12 cellular contexts compared by ENCODE assay signal in the genomic region with DNA sequence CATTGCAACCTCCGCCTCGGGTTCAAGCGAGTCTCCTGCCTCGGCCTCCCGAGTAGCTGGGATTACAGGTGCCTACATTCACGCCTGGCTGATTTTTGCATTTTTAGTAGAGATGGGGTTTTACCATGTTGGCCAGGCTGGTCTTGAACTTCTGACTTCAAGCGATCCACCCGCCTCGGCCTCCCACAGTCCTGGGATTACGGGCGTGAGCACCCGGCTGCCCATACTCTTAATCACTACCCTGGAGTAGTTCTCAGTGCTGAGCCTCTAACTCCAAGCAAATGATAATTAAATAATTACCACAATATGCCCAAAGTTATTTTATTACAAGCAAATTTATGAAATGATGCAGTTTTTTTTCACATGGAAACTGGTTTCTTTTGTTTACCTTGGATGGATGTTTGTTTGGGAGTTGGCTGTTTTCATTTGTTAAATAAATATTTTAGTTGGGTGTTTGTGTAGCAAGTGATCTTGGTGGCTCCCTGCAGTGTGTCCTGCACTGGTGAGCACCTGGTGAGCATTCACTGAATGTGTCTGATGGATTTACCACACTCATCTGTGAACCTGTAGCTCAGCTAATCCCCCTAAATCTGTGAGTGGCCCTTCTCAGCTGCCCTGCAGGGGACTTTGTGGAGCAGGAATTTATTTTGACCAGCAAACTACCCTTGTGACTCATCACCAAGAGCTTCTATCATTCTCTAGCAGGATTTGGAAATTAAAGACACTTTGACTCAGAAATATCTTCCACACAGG. TPM values are rescaled to one million over a fixed set of nuclear protein-coding genes. Genes with fewer than 3 reads are reported as not detected.
A peak's percentile ranks its signal among the peaks of the same experiment; 100 is the strongest.
DNase-seq lines count a peak whose midpoint lies in the region; ATAC-seq and TF ChIP-seq lines count a peak whose summit lies in the region.
"Had no signal": no experiment of that assay in that cellular context is flagged by ENCODE, and none has a peak within 500 bp of the region (broad histone marks: within the 10 kb centered on the region; RNA-seq: fewer than 3 reads in every experiment).

No MANE protein-coding gene starts in this region.

- TF ChIP-seq CTCF in Panc1 (IDR thresholded peaks at IDR 0.05) (no peak), foreskin fibroblast (IDR thresholded peaks at IDR 0.05; ENCODE audit: low read depth, low read length) (no peak)

- H3K9me3 ChIP-seq in Panc1 (ENCODE audit: control insufficient read depth, insufficient read depth, low read depth, low read length): no peaks in the 10 kb centered on the region
- H3K9me3 ChIP-seq in subcutaneous abdominal adipose tissue (ENCODE audit: control insufficient read depth in 5 of 5, low read length in 5 of 5): peaks cover 0 to 2% (median 0%) of the 10 kb centered on the region in 5 donors

- no peaks in the 10 kb centered on the region for H3K4me1 Mint-ChIP-seq in stimulated activated memory B cell treated with anti-CD40 and anti-IgM and Interleukin-4, amounts not matched to agents 10 μg/mL and 1 μg/mL and 100 μg/mL, for 72 hours
- H3K4me1 Mint-ChIP-seq: activated B cell treated with CpG ODN at 0.5 μM for 24 hours had no signal

- H3K36me3 Mint-ChIP-seq in stimulated activated memory B cell treated with anti-CD40 and anti-IgM and Interleukin-4, amounts not matched to agents 10 μg/mL and 1 μg/mL and 100 μg/mL, for 72 hours: no peaks in the 10 kb centered on the region

- H3K27ac ChIP-seq in Panc1 (ENCODE audit: low read length): peak overlapping the region; percentile 18; the same call in 1 of the 2 replicates
- H3K27ac ChIP-seq in subcutaneous abdominal adipose tissue (ENCODE audit: low read depth, low read length): peak overlapping the region; percentile 10

- in situ Hi-C loops in Panc1 (cut with HindIII; ENCODE audit: low pct_unique_long_range_greater_than_20kb, low sequenced_read_pairs): no loop called here

- intact Hi-C loops in Panc1 (cut with micrococcal nuclease; ENCODE audit: unreplicated experiment): no loop called here
- intact Hi-C loops in head of caudate nucleus (cut with DNase I): no loop called here

- H3K9ac ChIP-seq in subcutaneous abdominal adipose tissue (ENCODE audit: low read length in 5 of 5): no peak overlapping the region

- H3K4me3 ChIP-seq in Panc1 (ENCODE audit: low read depth in 2 of 2, low read length in 2 of 2): no peak overlapping the region
- H3K4me3 ChIP-seq in foreskin fibroblast (ENCODE audit: low read depth in 1 of 2, low read length in 2 of 2): no peak overlapping the region
- H3K4me3 ChIP-seq in subcutaneous abdominal adipose tissue (ENCODE audit: low read depth in 1 of 5, low read length in 5 of 5): no peak overlapping the region

- POLR2A ChIA-PET in Panc1 (lab: Charles Lee): no interaction called here

- H3K27ac Mint-ChIP-seq in stimulated activated memory B cell treated with anti-CD40 and anti-IgM and Interleukin-4, amounts not matched to agents 10 μg/mL and 1 μg/mL and 100 μg/mL, for 72 hours: no peak overlapping the region
- H3K27ac Mint-ChIP-seq: activated B cell treated with CpG ODN at 0.5 μM for 24 hours had no signal

- H3K4me1 ChIP-seq in Panc1 (ENCODE audit: control insufficient read depth, insufficient read depth, low read length): peaks cover 18% of the 10 kb centered on the region
- H3K4me1 ChIP-seq in subcutaneous abdominal adipose tissue (ENCODE audit: control insufficient read depth in 5 of 5, insufficient read depth in 5 of 5, low read length in 5 of 5): peaks cover 0 to 29% (median 17%) of the 10 kb centered on the region in 5 donors

- DNase-seq in NCI-H146 (lab: John Stamatoyannopoulos, UW) (peak; percentile 13), NCI-H146 treated with DMSO at 0.1 percent for 48 hours (lab: John Stamatoyannopoulos, UW; ENCODE audit: unreplicated experiment) (no peak), Panc1 (ENCODE audit: low read depth, low spot score) (no peak), foreskin fibroblast (peak; percentile 45 to 72), head of caudate nucleus (no peak)
- no peak for DNase-seq in activated naive CD4-positive, alpha-beta T cell (lab: John Stamatoyannopoulos, UW)
- DNase-seq: activated B cell treated with CpG ODN at 0.5 μM for 24 hours; activated T-cell treated with anti-CD3 and anti-CD28 coated beads, Interleukin-2, amount 50 U/mL, for 48 hours; erythroblast had no signal

- H3K36me3 ChIP-seq in Panc1 (ENCODE audit: control insufficient read depth, insufficient read depth, low read length): no peaks in the 10 kb centered on the region
- H3K36me3 ChIP-seq in subcutaneous abdominal adipose tissue (ENCODE audit: control insufficient read depth in 5 of 5, insufficient read depth in 5 of 5, low read length in 5 of 5): no peaks in the 10 kb centered on the region

- H3K9me3 Mint-ChIP-seq in stimulated activated memory B cell treated with anti-CD40 and anti-IgM and Interleukin-4, amounts not matched to agents 10 μg/mL and 1 μg/mL and 100 μg/mL, for 72 hours: no peaks in the 10 kb centered on the region
- H3K9me3 Mint-ChIP-seq: activated B cell treated with CpG ODN at 0.5 μM for 24 hours had no signal

- no peaks in the 10 kb centered on the region for H3K27me3 Mint-ChIP-seq in stimulated activated memory B cell treated with anti-CD40 and anti-IgM and Interleukin-4, amounts not matched to agents 10 μg/mL and 1 μg/mL and 100 μg/mL, for 72 hours
- H3K27me3 Mint-ChIP-seq: activated B cell treated with CpG ODN at 0.5 μM for 24 hours had no signal

- CTCF ChIA-PET in Panc1 (lab: Charles Lee): no interaction called here

- H3K27me3 ChIP-seq in Panc1 (ENCODE audit: control insufficient read depth, insufficient read depth, low read length) (no peaks in the 10 kb centered on the region), subcutaneous abdominal adipose tissue (ENCODE audit: control insufficient read depth in 5 of 5, insufficient read depth in 4 of 5, low read length in 5 of 5) (no peaks in the 10 kb centered on the region)

- no peak overlapping the region for H3K4me3 Mint-ChIP-seq in stimulated activated memory B cell treated with anti-CD40 and anti-IgM and Interleukin-4, amounts not matched to agents 10 μg/mL and 1 μg/mL and 100 μg/mL, for 72 hours
- H3K4me3 Mint-ChIP-seq: activated B cell treated with CpG ODN at 0.5 μM for 24 hours had no signal

- peak; percentile 76 for ATAC-seq in Panc1
- ATAC-seq in stimulated activated memory B cell treated with anti-CD40 and anti-IgM and Interleukin-4, amounts not matched to agents 10 μg/mL and 1 μg/mL and 100 μg/mL, for 72 hours: no peak

- BruUV-seq in Panc1 (replicated peaks; lab: Mats Ljungman, UMichigan): no TSS peak

RNA-seq across cellular contexts. Expression of a gene that starts 36.9 kb away (rescaled TPM):
- total RNA-seq in Panc1 (2021; ENCODE audit: unreplicated experiment): 122 TPM
- 52.1 TPM for polyA plus RNA-seq in Panc1 (2012; ENCODE audit: insufficient read length)
- total RNA-seq: G401 had no signal

Comparison
In these comparisons a context has a peak if more than half of its experiments do, and no peak if none do; other contexts are left out.
1. DNase-seq: peak in NCI-H146 (single experiment) and foreskin fibroblast (2 of 2); none in NCI-H146 treated with DMSO at 0.1 percent for 48 hours (single experiment), Panc1 (single experiment), activated naive CD4-positive, alpha-beta T cell (0 of 4) and head of caudate nucleus (0 of 42).